1 cellular context compared by ENCODE assay signal in the genomic region with DNA sequence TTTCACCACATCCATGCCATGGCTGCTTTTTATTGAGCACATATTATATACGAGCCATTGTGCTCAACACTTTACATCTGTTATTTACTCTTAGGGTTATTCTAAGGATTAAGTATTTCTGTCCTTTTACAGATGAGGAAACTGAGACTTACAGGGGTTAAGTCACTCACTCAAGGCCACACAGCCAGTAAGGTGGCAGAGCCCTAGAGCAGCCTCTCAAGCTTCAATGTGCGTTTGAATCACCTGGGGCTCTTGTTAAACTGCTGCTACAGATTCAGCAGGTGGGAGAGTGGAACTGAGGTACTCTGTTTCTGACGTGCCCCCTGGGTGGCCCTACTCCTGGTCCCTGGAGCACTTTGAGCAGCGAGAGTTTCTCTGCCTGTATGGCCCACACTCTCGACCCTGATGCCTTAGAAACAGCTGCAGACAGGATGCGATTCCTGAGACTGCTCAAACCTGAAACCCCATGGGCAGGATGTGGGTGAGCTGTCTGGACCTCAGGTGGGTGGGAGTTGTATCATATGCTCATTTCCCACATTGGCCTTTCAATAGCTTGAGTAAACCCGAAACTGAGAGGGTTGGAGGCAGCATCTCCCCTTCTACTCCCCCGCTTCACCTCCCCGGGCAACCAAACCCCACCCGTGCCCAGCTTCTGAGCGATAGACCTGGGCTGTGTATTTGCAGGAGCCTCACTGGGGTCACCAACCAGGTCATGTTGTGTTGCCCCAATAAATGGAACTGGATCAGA.
TF ChIP-seq lines count a peak whose summit lies in the region.

No MANE protein-coding gene starts in this region.

TF ChIP-seq in GM12878, 131 proteins besides CTCF, POLR2A, EP300 and RAD21 (continued from another document):
- TF ChIP-seq, protein P1, sequence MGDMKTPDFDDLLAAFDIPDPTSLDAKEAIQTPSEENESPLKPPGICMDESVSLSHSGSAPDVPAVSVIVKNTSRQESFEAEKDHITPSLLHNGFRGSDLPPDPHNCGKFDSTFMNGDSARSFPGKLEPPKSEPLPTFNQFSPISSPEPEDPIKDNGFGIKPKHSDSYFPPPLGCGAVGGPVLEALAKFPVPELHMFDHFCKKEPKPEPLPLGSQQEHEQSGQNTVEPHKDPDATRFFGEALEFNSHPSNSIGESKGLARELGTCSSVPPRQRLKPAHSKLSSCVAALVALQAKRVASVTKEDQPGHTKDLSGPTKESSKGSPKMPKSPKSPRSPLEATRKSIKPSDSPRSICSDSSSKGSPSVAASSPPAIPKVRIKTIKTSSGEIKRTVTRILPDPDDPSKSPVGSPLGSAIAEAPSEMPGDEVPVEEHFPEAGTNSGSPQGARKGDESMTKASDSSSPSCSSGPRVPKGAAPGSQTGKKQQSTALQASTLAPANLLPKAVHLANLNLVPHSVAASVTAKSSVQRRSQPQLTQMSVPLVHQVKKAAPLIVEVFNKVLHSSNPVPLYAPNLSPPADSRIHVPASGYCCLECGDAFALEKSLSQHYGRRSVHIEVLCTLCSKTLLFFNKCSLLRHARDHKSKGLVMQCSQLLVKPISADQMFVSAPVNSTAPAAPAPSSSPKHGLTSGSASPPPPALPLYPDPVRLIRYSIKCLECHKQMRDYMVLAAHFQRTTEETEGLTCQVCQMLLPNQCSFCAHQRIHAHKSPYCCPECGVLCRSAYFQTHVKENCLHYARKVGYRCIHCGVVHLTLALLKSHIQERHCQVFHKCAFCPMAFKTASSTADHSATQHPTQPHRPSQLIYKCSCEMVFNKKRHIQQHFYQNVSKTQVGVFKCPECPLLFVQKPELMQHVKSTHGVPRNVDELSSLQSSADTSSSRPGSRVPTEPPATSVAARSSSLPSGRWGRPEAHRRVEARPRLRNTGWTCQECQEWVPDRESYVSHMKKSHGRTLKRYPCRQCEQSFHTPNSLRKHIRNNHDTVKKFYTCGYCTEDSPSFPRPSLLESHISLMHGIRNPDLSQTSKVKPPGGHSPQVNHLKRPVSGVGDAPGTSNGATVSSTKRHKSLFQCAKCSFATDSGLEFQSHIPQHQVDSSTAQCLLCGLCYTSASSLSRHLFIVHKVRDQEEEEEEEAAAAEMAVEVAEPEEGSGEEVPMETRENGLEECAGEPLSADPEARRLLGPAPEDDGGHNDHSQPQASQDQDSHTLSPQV (IDR thresholded peaks at IDR 0.05), result no peak
- TF ChIP-seq ZNF24 (IDR thresholded peaks at IDR 0.05) (no peak; the same call in 1 of the 2 replicates), STAT3 (IDR thresholded peaks at IDR 0.05; ENCODE audit: low read depth, low read length) (peak; percentile 84; the same call in 1 of the 2 replicates), SP1 (IDR thresholded peaks at IDR 0.05; ENCODE audit: low read depth, low read length) (peak; percentile 81), TCF12 (IDR thresholded peaks at IDR 0.05; ENCODE audit: low read depth, low read length) (peak; percentile 99), KDM1A (IDR thresholded peaks at IDR 0.05; ENCODE audit: borderline replicate concordance) (no peak), GABPA (IDR thresholded peaks at IDR 0.05; ENCODE audit: low read depth) (peak; percentile 53), BCLAF1 (IDR thresholded peaks at IDR 0.05) (no peak), ZBTB4 (CRISPR knock-in tag; IDR thresholded peaks at IDR 0.05) (no peak), RCOR1 (conservative IDR thresholded peaks at IDR 0.05; ENCODE audit: low read depth, low read length) (0 out of 2 replicates have a peak, but pooled peaks have one; percentile 71), RELA (IDR thresholded peaks at IDR 0.05; ENCODE audit: borderline replicate concordance, partially characterized antibody) (no peak), PAX8 (IDR thresholded peaks at IDR 0.05) (no peak), ESRRA (IDR thresholded peaks at IDR 0.05; ENCODE audit: low read length) (no peak), BACH1 (IDR thresholded peaks at IDR 0.05; ENCODE audit: borderline replicate concordance) (peak; percentile 86), IKZF2 (IDR thresholded peaks at IDR 0.05) (peak; percentile 98 to 99), MYB (IDR thresholded peaks at IDR 0.05; ENCODE audit: borderline replicate concordance, low read depth, low read length) (no peak), MAX (IDR thresholded peaks at IDR 0.05; ENCODE audit: low read depth, low read length) (no peak), LARP7 (IDR thresholded peaks at IDR 0.05) (no peak), BRCA1 (IDR thresholded peaks at IDR 0.05; ENCODE audit: low read depth, low read length) (no peak), NBN (IDR thresholded peaks at IDR 0.05) (peak; percentile 83), ATF7 (IDR thresholded peaks at IDR 0.05; ENCODE audit: low read depth) (peak; percentile 95)
- TF ChIP-seq, protein P2, sequence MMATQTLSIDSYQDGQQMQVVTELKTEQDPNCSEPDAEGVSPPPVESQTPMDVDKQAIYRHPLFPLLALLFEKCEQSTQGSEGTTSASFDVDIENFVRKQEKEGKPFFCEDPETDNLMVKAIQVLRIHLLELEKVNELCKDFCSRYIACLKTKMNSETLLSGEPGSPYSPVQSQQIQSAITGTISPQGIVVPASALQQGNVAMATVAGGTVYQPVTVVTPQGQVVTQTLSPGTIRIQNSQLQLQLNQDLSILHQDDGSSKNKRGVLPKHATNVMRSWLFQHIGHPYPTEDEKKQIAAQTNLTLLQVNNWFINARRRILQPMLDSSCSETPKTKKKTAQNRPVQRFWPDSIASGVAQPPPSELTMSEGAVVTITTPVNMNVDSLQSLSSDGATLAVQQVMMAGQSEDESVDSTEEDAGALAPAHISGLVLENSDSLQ (IDR thresholded peaks at IDR 0.05), result no peak
